9 cellular contexts compared by ENCODE assay signal in genomic region chr14:68250950-68251765, GRCh38.
A peak's percentile ranks its signal among the peaks of the same experiment; 100 is the strongest.
DNase-seq lines count a peak whose midpoint lies in the region; ATAC-seq and TF ChIP-seq lines count a peak whose summit lies in the region.
"Had no signal": no experiment of that assay in that cellular context is flagged by ENCODE, and none has a peak within 500 bp of the region (broad histone marks: within the 10 kb centered on the region; RNA-seq: fewer than 3 reads in every experiment).

No MANE protein-coding gene starts in this region.

- peaks cover 86% of the 10 kb centered on the region for H3K4me1 Mint-ChIP-seq in activated B cell treated with CpG ODN at 0.5 μM for 24 hours

- CTCF ChIA-PET in activated B cell treated with CpG ODN at 0.5 μM for 24 hours (lab: Charles Lee): interaction anchor here (0.7 to 9.4 kb wide), 27 partner anchors 8 to 856 kb away, joined by 3 to 135 read pairs (median 5); partner anchors contain the start of gene ZFP36L1

- no peak overlapping the region for H3K4me3 ChIP-seq in cardiac muscle cell
- no peak overlapping the region for H3K4me3 ChIP-seq in lower lobe of right lung
- no peak overlapping the region for H3K4me3 ChIP-seq in urinary bladder (ENCODE audit: low read depth, low read length)

- H3K9me3 Mint-ChIP-seq in activated B cell treated with CpG ODN at 0.5 μM for 24 hours: no peaks in the 10 kb centered on the region

- POLR2A ChIA-PET in activated B cell treated with CpG ODN at 0.5 μM for 24 hours (lab: Charles Lee): interaction anchor here (0.7 to 13.6 kb wide), 38 partner anchors 8 to 593 kb away, joined by 3 to 522 read pairs (median 8); partner anchors contain the start of gene ZFP36L1

- H3K27ac ChIP-seq in cardiac muscle cell: peak overlapping the region; percentile 92
- H3K27ac ChIP-seq in lower lobe of right lung: peak overlapping the region; percentile 48
- peak overlapping the region; percentile 76 for H3K27ac ChIP-seq in urinary bladder (ENCODE audit: low read depth)

- DNase-seq in cardiac muscle cell (ENCODE audit: low read depth in 1 of 2, low spot score in 1 of 2) (peak in 1 of 2 donors; percentile 32), Right ventricle myocardium inferior (ENCODE audit: missing footprints) (no peak), activated B cell treated with CpG ODN at 0.5 μM for 24 hours (no peak), lower lobe of right lung (no peak), superior temporal gyrus (ENCODE audit: extremely low spot score) (no peak)
- no peak for DNase-seq in activated CD8-positive, alpha-beta memory T cell treated with anti-CD3 and anti-CD28 coated beads for 24 hours
- DNase-seq: cerebellar nuclear complex had no signal

- TF ChIP-seq CTCF in cardiac muscle cell (IDR thresholded peaks at IDR 0.05; ENCODE audit: low read depth, low read length) (no peak), activated B cell treated with CpG ODN at 0.5 μM for 24 hours (IDR thresholded peaks at IDR 0.05) (no peak), lower lobe of right lung (IDR thresholded peaks at IDR 0.05) (no peak)

- H3K9me3 ChIP-seq in cardiac muscle cell (ENCODE audit: low read depth) (no peaks in the 10 kb centered on the region), lower lobe of right lung (no peaks in the 10 kb centered on the region)

- peaks cover 78% of the 10 kb centered on the region for H3K4me1 ChIP-seq in cardiac muscle cell (ENCODE audit: low read depth)
- peaks cover 59% of the 10 kb centered on the region for H3K4me1 ChIP-seq in lower lobe of right lung
- peaks cover 4% of the 10 kb centered on the region for H3K4me1 ChIP-seq in urinary bladder (ENCODE audit: insufficient read depth)

- H3K27me3 Mint-ChIP-seq in activated B cell treated with CpG ODN at 0.5 μM for 24 hours: no peaks in the 10 kb centered on the region

- no peak for ATAC-seq in Right ventricle myocardium inferior
- peak; percentile 9 for ATAC-seq in activated B cell treated with CpG ODN at 0.5 μM for 24 hours (ENCODE audit: low read depth)
- peak in 1 of 2 donors; percentile 35 for ATAC-seq in lower lobe of right lung
- no peak for ATAC-seq in GM18867 (IDR thresholded peaks at IDR 0.05; ENCODE audit: unreplicated experiment)

- H3K27me3 ChIP-seq in cardiac muscle cell (no peaks in the 10 kb centered on the region), lower lobe of right lung (ENCODE audit: low read depth) (no peaks in the 10 kb centered on the region)

- peak overlapping the region; percentile 90 for H3K27ac Mint-ChIP-seq in activated B cell treated with CpG ODN at 0.5 μM for 24 hours

- no peaks in the 10 kb centered on the region for H3K36me3 ChIP-seq in cardiac muscle cell
- no peaks in the 10 kb centered on the region for H3K36me3 ChIP-seq in lower lobe of right lung
- no peaks in the 10 kb centered on the region for H3K36me3 ChIP-seq in urinary bladder (ENCODE audit: insufficient read depth)

- 37% methylated on average over 4 of the region's 4 CpGs for WGBS in urinary bladder

- intact Hi-C loops in Right ventricle myocardium inferior (cut with DNase I): loop anchor here (10.0 kb wide), 2 partner anchors 114 to 154 kb away; no protein-coding TSS in a partner anchor
- intact Hi-C loops in activated B cell treated with CpG ODN at 0.5 μM for 24 hours (cut with micrococcal nuclease): loop anchor here (1.0 kb wide), 4 partner anchors 10 to 244 kb away; no protein-coding TSS in a partner anchor
- intact Hi-C loops in lower lobe of right lung (cut with DNase I): no loop called here

- peaks cover 3% of the 10 kb centered on the region for H3K36me3 Mint-ChIP-seq in activated B cell treated with CpG ODN at 0.5 μM for 24 hours (ENCODE audit: low read depth)

- peak overlapping the region; percentile 45 for H3K4me3 Mint-ChIP-seq in activated B cell treated with CpG ODN at 0.5 μM for 24 hours
